Comparison of ENCODE assay signal across 8 cellular contexts in genomic region chr1:12314328-12314903, GRCh38.
DNase-seq lines count a peak whose midpoint lies in the region; ATAC-seq, FAIRE-seq and TF ChIP-seq lines count a peak whose summit lies in the region.

No MANE protein-coding gene starts in this region.

- DNase-seq in AG04450 (ENCODE audit: low read depth, low spot score) (no peak), GM20000 (ENCODE audit: low spot score) (peak; percentile 24), left ventricle myocardium superior (no peak), type B pancreatic cell (ENCODE audit: extremely low spot score, unreplicated experiment) (no peak), GM12892 (ENCODE audit: insufficient read length) (no peak), amygdala (lab: John Stamatoyannopoulos, UW) (no peak)
- no peak for DNase-seq in activated naive CD4-positive, alpha-beta T cell treated with anti-CD3 and anti-CD28 coated beads, Interleukin-2, amount 10 ng/mL, durations not matched to agents 7 days and 5 days

- POLR2A ChIA-PET in AG04450 (lab: Yijun Ruan, JAX), result interaction anchor here (0.6 to 1.0 kb wide), 2 partner anchors 345 to 1443 kb away, joined by 4 to 6 read pairs; no protein-coding TSS in a partner anchor

- no peaks in the 10 kb centered on the region for H3K27me3 ChIP-seq in AG04450 (ENCODE audit: control insufficient read depth, insufficient read depth, low read length)

- no peak for FAIRE-seq in GM12892 (lab: Jason Lieb, UNC)

- TF ChIP-seq CTCF in AG04450 (IDR thresholded peaks at IDR 0.05; ENCODE audit: low read depth, low read length), result peak; percentile 37
- no peak for TF ChIP-seq CTCF in GM20000 (IDR thresholded peaks at IDR 0.05; ENCODE audit: extremely low read depth, missing control alignments)
- peak; percentile 79 for TF ChIP-seq CTCF in type B pancreatic cell (conservative IDR thresholded peaks at IDR 0.05)

- peaks cover 24% of the 10 kb centered on the region for H3K36me3 Mint-ChIP-seq in type B pancreatic cell
- peaks cover 40% of the 10 kb centered on the region for H3K36me3 Mint-ChIP-seq in activated naive CD4-positive, alpha-beta T cell treated with anti-CD3 and anti-CD28 coated beads, Interleukin-2, amount 10 ng/mL, durations not matched to agents 7 days and 5 days

- H3K27me3 Mint-ChIP-seq in type B pancreatic cell, result no peaks in the 10 kb centered on the region
- H3K27me3 Mint-ChIP-seq in activated naive CD4-positive, alpha-beta T cell treated with anti-CD3 and anti-CD28 coated beads, Interleukin-2, amount 10 ng/mL, durations not matched to agents 7 days and 5 days, result no peaks in the 10 kb centered on the region

- peaks cover 31% of the 10 kb centered on the region for H3K4me1 Mint-ChIP-seq in type B pancreatic cell (ENCODE audit: unreplicated experiment)
- H3K4me1 Mint-ChIP-seq in activated naive CD4-positive, alpha-beta T cell treated with anti-CD3 and anti-CD28 coated beads, Interleukin-2, amount 10 ng/mL, durations not matched to agents 7 days and 5 days, result peaks cover 3% of the 10 kb centered on the region

- intact Hi-C loops in left ventricle myocardium superior (cut with micrococcal nuclease), result loop anchor here (10.0 kb wide), 1 partner anchor 340 kb away; no protein-coding TSS in a partner anchor

- H3K9me3 Mint-ChIP-seq in type B pancreatic cell, result no peaks in the 10 kb centered on the region
- H3K9me3 Mint-ChIP-seq in activated naive CD4-positive, alpha-beta T cell treated with anti-CD3 and anti-CD28 coated beads, Interleukin-2, amount 10 ng/mL, durations not matched to agents 7 days and 5 days, result no peaks in the 10 kb centered on the region

- no peaks in the 10 kb centered on the region for H3K9me3 ChIP-seq in AG04450 (ENCODE audit: control insufficient read depth, insufficient read depth, low read length)

- peak overlapping the region; percentile 52 for H3K27ac Mint-ChIP-seq in type B pancreatic cell
- no peak overlapping the region for H3K27ac Mint-ChIP-seq in activated naive CD4-positive, alpha-beta T cell treated with anti-CD3 and anti-CD28 coated beads, Interleukin-2, amount 10 ng/mL, durations not matched to agents 7 days and 5 days

- TF ChIP-seq POLR2A in GM12892 (IDR thresholded peaks at IDR 0.05; ENCODE audit: low read depth, low read length), result no peak

- CTCF ChIA-PET in AG04450 (lab: Charles Lee), result interaction anchor here (0.6 to 7.4 kb wide), 19 partner anchors 9 to 366 kb away, joined by 3 to 131 read pairs (median 6); partner anchors contain the start of gene DHRS3
- CTCF ChIA-PET in activated naive CD4-positive, alpha-beta T cell treated with anti-CD3 and anti-CD28 coated beads, Interleukin-2, amount 10 ng/mL, durations not matched to agents 7 days and 5 days (lab: Charles Lee), result interaction anchor here (0.6 to 6.7 kb wide), 10 partner anchors 29 to 354 kb away, joined by 3 to 53 read pairs (median 5); no protein-coding TSS in a partner anchor

- no peak overlapping the region for H3K27ac ChIP-seq in AG04450 (ENCODE audit: low read depth, low read length)

- ATAC-seq in SK-N-SH treated with all-trans-retinoic acid at 6 μM for 48 hours, result peak; percentile 90
- ATAC-seq in left ventricle myocardium superior, result peak; percentile 49

- no peak overlapping the region for H3K4me3 Mint-ChIP-seq in type B pancreatic cell
- no peak overlapping the region for H3K4me3 Mint-ChIP-seq in activated naive CD4-positive, alpha-beta T cell treated with anti-CD3 and anti-CD28 coated beads, Interleukin-2, amount 10 ng/mL, durations not matched to agents 7 days and 5 days

- no peak overlapping the region for H3K4me3 ChIP-seq in AG04450 (ENCODE audit: low read depth, low read length)

TF ChIP-seq in SK-N-SH treated with all-trans-retinoic acid at 6 μM for 48 hours, 23 proteins besides CTCF, POLR2A, EP300 and RAD21:
- TF ChIP-seq TOX (CRISPR knock-in tag; IDR thresholded peaks at IDR 0.05; ENCODE audit: borderline replicate concordance), result 0 out of 2 replicates have a peak, but pooled peaks have one; percentile 27
- no peak for TF ChIP-seq CSDC2 (CRISPR knock-in tag; IDR thresholded peaks at IDR 0.05)
- TF ChIP-seq ISL1 (CRISPR knock-in tag; IDR thresholded peaks at IDR 0.05), result peak; percentile 43
- no peak for TF ChIP-seq ZFP3 (CRISPR knock-in tag; IDR thresholded peaks at IDR 0.05)
- no peak for TF ChIP-seq TCF4 (CRISPR knock-in tag; IDR thresholded peaks at IDR 0.05; ENCODE audit: borderline replicate concordance)
- TF ChIP-seq ZC3H10 (CRISPR knock-in tag; IDR thresholded peaks at IDR 0.05), result no peak
